Comparison of ENCODE assay signal across 10 cellular contexts in genomic region chr3:46402902-46403301, GRCh38. TPM values are rescaled to one million over a fixed set of nuclear protein-coding genes. Genes with fewer than 3 reads are reported as not detected.
A peak's percentile ranks its signal among the peaks of the same experiment; 100 is the strongest.
DNase-seq lines count a peak whose midpoint lies in the region; ATAC-seq, FAIRE-seq and TF ChIP-seq lines count a peak whose summit lies in the region.
"Not testable (repeated sequence)": the region's sequence is repeated elsewhere in the genome, so short reads cannot be mapped to it uniquely, and the experiment has no call there.
"Had no signal": no experiment of that assay in that cellular context is flagged by ENCODE, and none has a peak within 500 bp of the region (broad histone marks: within the 10 kb centered on the region; RNA-seq: fewer than 3 reads in every experiment).

No MANE protein-coding gene starts in this region.

- not testable (repeated sequence) for H3K4me1 ChIP-seq in HEK293 (ENCODE audit: control insufficient read depth, insufficient read depth, low read length)
- H3K4me1 ChIP-seq in K562 (replicated peaks in 1 of 2; ENCODE audit: control insufficient read depth in 2 of 2, insufficient read depth in 2 of 2, low read length in 2 of 2) = peaks cover 29 to 57% of the 10 kb centered on the region in 2 experiments

- not testable (repeated sequence) for ATAC-seq in K562

- not testable (repeated sequence) for DNase-seq in K562 (ENCODE audit: extremely low read depth in 1 of 4, low spot score in 3 of 4)

- WGBS in K562 (ENCODE audit: insufficient coverage, low coverage, missing lambda C conversion rate) = 47% methylated on average over 4 of the region's 4 CpGs

- not testable (repeated sequence) for H3K9me3 ChIP-seq in HEK293 (ENCODE audit: control insufficient read depth, insufficient read depth, low read depth, low read length); K562 (replicated peaks; ENCODE audit: control insufficient read depth, insufficient read depth, low read depth, low read length)

- not testable (repeated sequence) for H3K9ac ChIP-seq in K562 (ENCODE audit: insufficient read depth in 1 of 2, low read depth in 2 of 2, low read length in 2 of 2)

- CTCF ChIA-PET in HEK293 (lab: Yijun Ruan, JAX) = interaction anchor here (0.6 kb wide), 1 partner anchor 368 kb away, joined by 3 read pairs; no protein-coding TSS in a partner anchor
- CTCF ChIA-PET in K562 (lab: Yijun Ruan, JAX; ENCODE audit: low intra/inter-chr PET ratio) = not testable (repeated sequence)

- intact Hi-C loops in K562 (cut with micrococcal nuclease) = not testable (repeated sequence)

- H3K79me2 ChIP-seq in K562 (ENCODE audit: control insufficient read depth, insufficient read depth, low read length) = not testable (repeated sequence)

- H3K4me2 ChIP-seq in K562 (ENCODE audit: insufficient read depth, low read length) = not testable (repeated sequence)

- not testable (repeated sequence) for TF ChIP-seq RAD21 in K562 (CRISPR knock-in tag; conservative IDR thresholded peaks at IDR 0.05 in 1 of 2, IDR thresholded peaks at IDR 0.05 in 1 of 2)

- not testable (repeated sequence) for TF ChIP-seq CTCF in HEK293 (tag by site-specific recombination; IDR thresholded peaks at IDR 0.05); K562 (IDR thresholded peaks at IDR 0.05 in 2 of 3, conservative IDR thresholded peaks at IDR 0.05 in 1 of 3; ENCODE audit: insufficient read depth in 2 of 3, low read depth in 1 of 3, low read length in 3 of 3)

- not testable (repeated sequence) for BruUV-seq in K562 (replicated peaks; lab: Mats Ljungman, UMichigan)

- POLR2A ChIA-PET in HEK293 (lab: Yijun Ruan, JAX); K562 (lab: Yijun Ruan, JAX): not testable (repeated sequence)

- not testable (repeated sequence) for TF ChIP-seq EP300 in K562 (IDR thresholded peaks at IDR 0.05; ENCODE audit: low read length)

- not testable (repeated sequence) for H3K36me3 ChIP-seq in HEK293 (ENCODE audit: control insufficient read depth in 2 of 2, insufficient read depth in 1 of 2, low read length in 2 of 2); K562 (ENCODE audit: control insufficient read depth, insufficient read depth, low read length)

- FAIRE-seq in K562 (lab: Jason Lieb, UNC) = not testable (repeated sequence)

- H4K20me1 ChIP-seq in K562 (replicated peaks; ENCODE audit: control insufficient read depth, insufficient read depth, low read length) = not testable (repeated sequence)

- not testable (repeated sequence) for H3K9me1 ChIP-seq in K562 (ENCODE audit: control insufficient read depth, insufficient read depth, low read length)

- TF ChIP-seq POLR2A in K562 (conservative IDR thresholded peaks at IDR 0.05) = not testable (repeated sequence)

- H3K4me3 ChIP-seq in HEK293 (ENCODE audit: low read depth, low read length); K562: not testable (repeated sequence)

- in situ Hi-C loops in K562 (cut with MboI) = loop anchor here (25.0 kb wide), 1 partner anchor 1366 kb away; the partner anchor contains the start of gene CLEC3B

- not testable (repeated sequence) for H3K27ac ChIP-seq in HEK293 (ENCODE audit: extremely low read depth, low read depth, low read length); K562 (ENCODE audit: extremely low read depth, low read depth, low read length)

- H2AFZ ChIP-seq in K562 (ENCODE audit: low read depth, low read length) = not testable (repeated sequence)

- H3K27me3 ChIP-seq in K562 (ENCODE audit: control insufficient read depth in 2 of 2, insufficient read depth in 2 of 2, low read length in 2 of 2) = not testable (repeated sequence)

TF ChIP-seq in HEK293, 187 proteins besides CTCF, POLR2A, EP300 and RAD21:
- TF ChIP-seq ZNF146 (tag by site-specific recombination; IDR thresholded peaks at IDR 0.05) = peak; percentile 82
TF ChIP-seq in HEK293: peak in this region for 1; not testable (repeated sequence) for 186.

TF ChIP-seq in K562, 482 proteins besides CTCF, POLR2A, EP300 and RAD21:
- TF ChIP-seq ZNF146 (CRISPR knock-in tag; IDR thresholded peaks at IDR 0.05; ENCODE audit: unreplicated experiment) (peak; percentile 99), CHAMP1 (IDR thresholded peaks at IDR 0.05) (0 out of 2 replicates have a peak, but pooled peaks have one; percentile 23), ADNP (tag; IDR thresholded peaks at IDR 0.05) (peak; percentile 53; the same call in 1 of the 2 replicates), KDM1A (IDR thresholded peaks at IDR 0.05) (peak in 1 of 2 experiments; percentile 67; a peak in 2 of 4 replicates), BCOR (IDR thresholded peaks at IDR 0.05) (peak; percentile 86)

RNA-seq across cellular contexts. Expression of gene CCRL2, which starts 4.2 kb away (rescaled TPM):
- 7.7 and 14.6 TPM in 2 replicates for total RNA-seq in K562 (2011; cell fraction: chromatin; rRNA removed; ENCODE audit: low replicate concordance)
- total RNA-seq in K562 (2011; cell fraction: nucleolus; rRNA removed) = 9.2 and 13.7 TPM in 2 replicates
- 12.1 and 14.7 TPM in 2 replicates for total RNA-seq in K562 (2011; cell fraction: nucleoplasm; rRNA removed)
- total RNA-seq in K562 (2014; rRNA removed) (3.6 and 4.1 TPM in 2 replicates), K562 (2014; rRNA removed; fragmentation: Illumina TruSeq; extraction: Trizol) (3.4 and 4.5 TPM in 2 replicates), K562 (2015; rRNA removed; fragmentation: Illumina TruSeq; extraction: Trizol) (3.1 and 4.0 TPM in 2 replicates), K562 (2021) (3.3 and 3.5 TPM in 2 replicates)
- polyA plus RNA-seq in K562 (2011; rRNA removed) (4.2 and 5.4 TPM in 2 replicates), K562 (2014; fragmentation: Illumina TruSeq; extraction: Trizol) (3.2 and 3.4 TPM in 2 replicates), K562 (2014; fragmentation: Nextera tagmentation; extraction: Ambion mirVana) (1 to 10 TPM; 4.3 to 5.7 TPM), K562 (2014; rRNA removed) (2.2 and 3.5 TPM in 2 replicates)
- polyA plus RNA-seq in K562 (2011; cell fraction: cytosol; rRNA removed) = 3.2 and 4.8 TPM in 2 replicates
- 5.8 and 6.6 TPM in 2 replicates for polyA plus RNA-seq in K562 (2011; cell fraction: nucleus; rRNA removed)
- 4.8 and 12.0 TPM in 2 replicates for polyA plus RNA-seq in K562 (2012)
- 5.5 and 6.4 TPM in 2 replicates for polyA minus RNA-seq in K562 (2011; rRNA and poly(A)+ RNA removed)
- 3.1 TPM in 1 of 2 replicates, not detected in the other for polyA minus RNA-seq in K562 (2011; cell fraction: cytosol; rRNA and poly(A)+ RNA removed)
- 11.4 and 11.7 TPM in 2 replicates for polyA minus RNA-seq in K562 (2011; cell fraction: nucleus; rRNA and poly(A)+ RNA removed)
- total RNA-seq: A172, A673, Calu3 had no signal
- polyA plus RNA-seq: A549, BJ had no signal

RNA-seq across cellular contexts. Expression of gene CCR5, which starts 32.2 kb away (rescaled TPM):
- not detected in 2 replicates for total RNA-seq in K562 (2011; cell fraction: chromatin; rRNA removed; ENCODE audit: low replicate concordance)
- total RNA-seq in K562 (2011; cell fraction: nucleolus; rRNA removed) = not detected in 2 replicates
- not detected in 2 replicates for total RNA-seq in K562 (2011; cell fraction: nucleoplasm; rRNA removed)
- total RNA-seq in K562 (2014; rRNA removed) (not detected in 2 replicates), K562 (2014; rRNA removed; fragmentation: Illumina TruSeq; extraction: Trizol) (not detected in 2 replicates), K562 (2015; rRNA removed; fragmentation: Illumina TruSeq; extraction: Trizol) (not detected in 2 replicates), K562 (2021) (not detected in 2 replicates)
- polyA plus RNA-seq in K562 (2011; rRNA removed) (not detected in 2 replicates), K562 (2014; fragmentation: Illumina TruSeq; extraction: Trizol) (not detected in 2 replicates), K562 (2014; fragmentation: Nextera tagmentation; extraction: Ambion mirVana) (not detected), K562 (2014; rRNA removed) (not detected in 2 replicates)
- not detected in 2 replicates for polyA plus RNA-seq in K562 (2011; cell fraction: cytosol; rRNA removed)
- not detected in 2 replicates for polyA plus RNA-seq in K562 (2011; cell fraction: nucleus; rRNA removed)
- polyA plus RNA-seq in K562 (2012) = not detected in 2 replicates
- not detected in 2 replicates for polyA minus RNA-seq in K562 (2011; rRNA and poly(A)+ RNA removed)
- not detected in 2 replicates for polyA minus RNA-seq in K562 (2011; cell fraction: cytosol; rRNA and poly(A)+ RNA removed)
- polyA minus RNA-seq in K562 (2011; cell fraction: nucleus; rRNA and poly(A)+ RNA removed) = not detected in 2 replicates
- total RNA-seq: A172, A673, Caco-2, Calu3, Daoy had no signal
- polyA plus RNA-seq: A549, AG04450, BJ had no signal

RNA-seq across cellular contexts. Expression of gene CCR2, which starts 49.0 kb away (rescaled TPM):
- not detected in 2 replicates for total RNA-seq in K562 (2011; cell fraction: chromatin; rRNA removed; ENCODE audit: low replicate concordance)
- total RNA-seq in K562 (2011; cell fraction: nucleolus; rRNA removed) = not detected in 2 replicates
- total RNA-seq in K562 (2011; cell fraction: nucleoplasm; rRNA removed) = not detected in 2 replicates
- total RNA-seq in K562 (2014; rRNA removed) = not detected in 2 replicates
- total RNA-seq in K562 (2014; rRNA removed; fragmentation: Illumina TruSeq; extraction: Trizol) = not detected in 2 replicates
- total RNA-seq in K562 (2015; rRNA removed; fragmentation: Illumina TruSeq; extraction: Trizol) = not detected in 2 replicates
- total RNA-seq in K562 (2021) = not detected in 2 replicates
- not detected in 2 replicates for polyA plus RNA-seq in K562 (2011; rRNA removed)
- not detected in 2 replicates for polyA plus RNA-seq in K562 (2011; cell fraction: cytosol; rRNA removed)
- polyA plus RNA-seq in K562 (2011; cell fraction: nucleus; rRNA removed) = not detected in 2 replicates
- not detected in 2 replicates for polyA plus RNA-seq in K562 (2012)
- polyA plus RNA-seq in K562 (2014; fragmentation: Illumina TruSeq; extraction: Trizol) = not detected in 2 replicates
- polyA plus RNA-seq in K562 (2014; fragmentation: Nextera tagmentation; extraction: Ambion mirVana) = not detected
- polyA plus RNA-seq in K562 (2014; rRNA removed) = not detected in 2 replicates
- not detected in 2 replicates for polyA minus RNA-seq in K562 (2011; rRNA and poly(A)+ RNA removed)
- polyA minus RNA-seq in K562 (2011; cell fraction: cytosol; rRNA and poly(A)+ RNA removed) = not detected in 2 replicates
- polyA minus RNA-seq in K562 (2011; cell fraction: nucleus; rRNA and poly(A)+ RNA removed) = not detected in 2 replicates
- total RNA-seq: A172, A673, Caco-2, Calu3, Daoy had no signal
- polyA plus RNA-seq: A549, AG04450, BJ had no signal
